Comparison of ENCODE assay signal across 8 cellular contexts in genomic region chr16:11256657-11257130, GRCh38. TPM values are rescaled to one million over a fixed set of nuclear protein-coding genes. Genes with fewer than 3 reads are reported as not detected.
DNase-seq lines count a peak whose midpoint lies in the region; ATAC-seq and TF ChIP-seq lines count a peak whose summit lies in the region.

No MANE protein-coding gene starts in this region.

- DNase-seq in GOT3 (lab: John Stamatoyannopoulos, UW) (peak; percentile 42), RWPE1 (ENCODE audit: low spot score) (peak; percentile 27), caudate nucleus (lab: John Stamatoyannopoulos, UW) (peak in 13 of 61 donors; percentile 17 to 88 (median 39)), kidney epithelial cell (ENCODE audit: low read depth) (no peak), activated gamma-delta T cell (lab: John Stamatoyannopoulos, UW) (no peak)
- DNase-seq in stimulated activated CD4-positive, alpha-beta T cell treated with anti-CD3 and anti-CD28 coated beads, Interleukin-2, amount 100 ng/mL, for 24 hours = peak; percentile 47 to 76

- H3K4me3 ChIP-seq in kidney epithelial cell (ENCODE audit: low read depth, low read length) = peak overlapping the region; percentile 73

- H3K27me3 ChIP-seq in kidney epithelial cell (ENCODE audit: control insufficient read depth, insufficient read depth, low read length) = no peaks in the 10 kb centered on the region

- POLR2A ChIA-PET in RWPE1 (lab: Yijun Ruan, JAX; ENCODE audit: low non-redundant PET) = interaction anchor here (0.6 to 1.1 kb wide), 6 partner anchors 101 to 286 kb away, joined by 3 to 5 read pairs (median 4); no protein-coding TSS in a partner anchor

- no peak for TF ChIP-seq CTCF in RWPE1 (conservative IDR thresholded peaks at IDR 0.05; ENCODE audit: low read depth)
- no peak for TF ChIP-seq CTCF in kidney epithelial cell (IDR thresholded peaks at IDR 0.05; ENCODE audit: insufficient read depth, low read length, poor library complexity, severe bottlenecking)

- CTCF ChIA-PET in RWPE1 (lab: Yijun Ruan, JAX) = interaction anchor here (0.6 to 2.3 kb wide), 14 partner anchors 12 to 415 kb away, joined by 3 to 8 read pairs (median 3); partner anchors contain the start of gene TNP2

- H3K36me3 ChIP-seq in kidney epithelial cell (ENCODE audit: control insufficient read depth, insufficient read depth, low read length) = peaks cover 1% of the 10 kb centered on the region

- ATAC-seq in HG03095 (IDR thresholded peaks at IDR 0.05; ENCODE audit: unreplicated experiment) (no peak), HG02588 (IDR thresholded peaks at IDR 0.05; ENCODE audit: unreplicated experiment) (no peak)

- H3K27ac ChIP-seq in RWPE1 = peak overlapping the region; percentile 87
- H3K27ac ChIP-seq in caudate nucleus (ENCODE audit: low read depth, low read length) = peak overlapping the region; percentile 88

RNA-seq across cellular contexts. Expression of gene SOCS1, which starts 0.7 kb away (rescaled TPM):
- 1.2 and 3.5 TPM in 2 replicates for total RNA-seq in kidney epithelial cell

RNA-seq across cellular contexts. Expression of gene TNP2, which starts 12.4 kb away (rescaled TPM):
- total RNA-seq in kidney epithelial cell = not detected in 2 replicates

RNA-seq across cellular contexts. Expression of gene PRM3, which starts 16.7 kb away (rescaled TPM):
- not detected in 2 replicates for total RNA-seq in kidney epithelial cell

RNA-seq across cellular contexts. Expression of gene PRM2, which starts 19.6 kb away (rescaled TPM):
- total RNA-seq in kidney epithelial cell = not detected in 2 replicates

RNA-seq across cellular contexts. Expression of gene PRM1, which starts 24.4 kb away (rescaled TPM):
- not detected in 2 replicates for total RNA-seq in kidney epithelial cell

Comparison
In these comparisons a context has a peak if more than half of its experiments do, and no peak if none do; other contexts are left out.
1. DNase-seq: peak in GOT3 (single experiment), RWPE1 (single experiment) and stimulated activated CD4-positive, alpha-beta T cell treated with anti-CD3 and anti-CD28 coated beads, Interleukin-2, amount 100 ng/mL, for 24 hours (2 of 2); none in kidney epithelial cell (single experiment) and activated gamma-delta T cell (single experiment).